8 cellular contexts compared by ENCODE assay signal in the genomic region with DNA sequence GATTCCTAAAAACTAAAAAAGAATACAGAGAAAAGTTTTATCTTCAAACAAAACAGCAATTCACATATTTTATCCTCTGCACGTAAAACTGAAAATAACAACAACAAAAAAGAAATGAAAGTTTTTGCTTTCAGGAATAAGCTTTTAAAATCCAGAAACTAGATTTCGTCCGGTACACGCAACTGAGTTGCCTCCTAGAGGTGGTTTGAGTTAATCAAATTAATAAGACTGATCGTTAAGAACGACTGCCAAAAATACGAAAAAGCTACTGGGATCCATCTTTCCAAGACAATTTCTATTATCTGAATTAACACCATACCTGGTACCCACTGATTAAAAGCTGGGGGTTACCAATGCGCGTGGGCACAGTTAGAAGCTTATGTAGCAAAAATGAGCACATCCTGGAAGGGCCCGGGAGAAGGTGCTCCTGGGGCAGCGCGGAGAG. TPM values are rescaled to one million over a fixed set of nuclear protein-coding genes. Genes with fewer than 3 reads are reported as not detected.
A peak's percentile ranks its signal among the peaks of the same experiment; 100 is the strongest.
DNase-seq lines count a peak whose midpoint lies in the region; ATAC-seq and TF ChIP-seq lines count a peak whose summit lies in the region.

No MANE protein-coding gene starts in this region.

- H2BK20ac ChIP-seq in H9 (ENCODE audit: low read depth, low read length, poor library complexity, severe bottlenecking), result no peak overlapping the region

- H4K8ac ChIP-seq in H9 (replicated peaks; ENCODE audit: insufficient read length, low read depth, low read length), result no peak overlapping the region

- peak overlapping the region; percentile 97 for H3K4me3 Mint-ChIP-seq in CD4-positive, alpha-beta T cell
- H3K4me3 Mint-ChIP-seq in H9, result peak overlapping the region; percentile 96 to 97
- H3K4me3 Mint-ChIP-seq in activated T-helper 1 cell treated with anti-CD3 and anti-CD28 coated beads, Interleukin-12 subunit alpha, Interleukin-12 subunit beta, Interleukin-2, Interleukin-4 antibody, amounts not matched to agents 30 ng/mL and 10 ng/mL and 1 ng/mL, durations not matched to agents 14 hours and 24 hours and 36 hours, result peak overlapping the region; percentile 95

- no peak for ATAC-seq in CD4-positive, alpha-beta T cell (ENCODE audit: poor library complexity)
- no peak for ATAC-seq in HG03139 (IDR thresholded peaks at IDR 0.05; ENCODE audit: unreplicated experiment)

- no peak overlapping the region for H2BK12ac ChIP-seq in H9 (ENCODE audit: insufficient read length, low read depth, low read length)

- peak overlapping the region; percentile 96 for H3K27ac Mint-ChIP-seq in CD4-positive, alpha-beta T cell
- peak overlapping the region in 2 of 3 experiments; percentile 92 to 96; a peak in 6 of 7 replicates for H3K27ac Mint-ChIP-seq in H9
- H3K27ac Mint-ChIP-seq in activated T-helper 1 cell treated with anti-CD3 and anti-CD28 coated beads, Interleukin-12 subunit alpha, Interleukin-12 subunit beta, Interleukin-2, Interleukin-4 antibody, amounts not matched to agents 30 ng/mL and 10 ng/mL and 1 ng/mL, durations not matched to agents 14 hours and 24 hours and 36 hours, result peak overlapping the region; percentile 93

- no peak overlapping the region for H3K4ac ChIP-seq in H9 (ENCODE audit: low read depth, low read length)

- H3K9ac ChIP-seq in H9 (ENCODE audit: extremely low read depth, insufficient read length, low read length), result peak overlapping the region; percentile 78

- H4K91ac ChIP-seq in H9 (ENCODE audit: insufficient read length, low read depth, low read length), result no peak overlapping the region

- no peaks in the 10 kb centered on the region for H3K9me3 ChIP-seq in CD4-positive, alpha-beta T cell (ENCODE audit: control insufficient read depth, low read length)
- no peaks in the 10 kb centered on the region for H3K9me3 ChIP-seq in H9 (ENCODE audit: control insufficient read depth, low read depth, low read length)
- no peaks in the 10 kb centered on the region for H3K9me3 ChIP-seq in iPS-18c (ENCODE audit: control insufficient read depth, insufficient read depth, low read length)

- H3K27me3 ChIP-seq in CD4-positive, alpha-beta T cell (ENCODE audit: control insufficient read depth, insufficient read depth, low read length), result no peaks in the 10 kb centered on the region
- H3K27me3 ChIP-seq in H9 (ENCODE audit: insufficient read depth, low read length), result no peaks in the 10 kb centered on the region

- no peak overlapping the region for H2AK5ac ChIP-seq in H9 (ENCODE audit: insufficient read length, low read length)

- no peak overlapping the region for H3K23ac ChIP-seq in H9 (ENCODE audit: insufficient read length, low read depth, low read length)

- H3K27ac ChIP-seq in CD4-positive, alpha-beta T cell (ENCODE audit: low read depth, low read length), result peak overlapping the region; percentile 65
- H3K27ac ChIP-seq in H9 (ENCODE audit: insufficient read length, low read depth, low read length) (no peak overlapping the region), substantia nigra (ENCODE audit: low read depth, low read length, poor library complexity, severe bottlenecking) (peak overlapping the region; percentile 88)

- H2BK15ac ChIP-seq in H9 (ENCODE audit: low read depth, low read length), result no peak overlapping the region

- H3K4me3 ChIP-seq in iPS-18c (ENCODE audit: insufficient read depth, low read depth, low read length), result peak overlapping the region; percentile 81

- H3K4me2 ChIP-seq in H9 (ENCODE audit: insufficient read depth, insufficient read length, low read length), result peak overlapping the region; percentile 87

- H3K18ac ChIP-seq in H9 (ENCODE audit: insufficient read length, low read depth, low read length), result no peak overlapping the region

- no CpG with 5 or more reads among the region's 12 CpGs for WGBS in H9 (ENCODE audit: extremely low coverage, insufficient read length, low lambda C conversion rate)

- intact Hi-C loops in CD4-positive, alpha-beta T cell (cut with DNase I, micrococcal nuclease), result loop anchor here (1.0 to 5.0 kb wide), 4 partner anchors 29 to 833 kb away; a partner anchor contains a TSS
- intact Hi-C loops in activated T-helper 1 cell treated with anti-CD3 and anti-CD28 coated beads, Interleukin-12 subunit alpha, Interleukin-12 subunit beta, Interleukin-2, Interleukin-4 antibody, amounts not matched to agents 30 ng/mL and 10 ng/mL and 1 ng/mL, durations not matched to agents 14 hours and 24 hours and 36 hours (cut with micrococcal nuclease), result loop anchor here (1.0 to 2.0 kb wide), 5 partner anchors 29 to 1371 kb away; a partner anchor contains a TSS

- H4K20me1 ChIP-seq in H9 (ENCODE audit: control insufficient read depth, insufficient read depth, insufficient read length), result peaks cover 4% of the 10 kb centered on the region

- H3K14ac ChIP-seq in H9 (ENCODE audit: insufficient read depth, low read length), result peak overlapping the region; percentile 81

- peaks cover 3% of the 10 kb centered on the region for H3K79me1 ChIP-seq in H9 (ENCODE audit: insufficient read depth, low read depth, low read length, poor library complexity, severe bottlenecking)

- H3T11ph ChIP-seq in H9 (ENCODE audit: low read length), result no peak overlapping the region

- H3K9me3 Mint-ChIP-seq in CD4-positive, alpha-beta T cell, result no peaks in the 10 kb centered on the region
- H3K9me3 Mint-ChIP-seq in H9, result no peaks in the 10 kb centered on the region; a peak in 1 of 5 replicates
- no peaks in the 10 kb centered on the region for H3K9me3 Mint-ChIP-seq in activated T-helper 1 cell treated with anti-CD3 and anti-CD28 coated beads, Interleukin-12 subunit alpha, Interleukin-12 subunit beta, Interleukin-2, Interleukin-4 antibody, amounts not matched to agents 30 ng/mL and 10 ng/mL and 1 ng/mL, durations not matched to agents 14 hours and 24 hours and 36 hours

- no peak overlapping the region for H4K5ac ChIP-seq in H9 (ENCODE audit: insufficient read length, low read depth, low read length)

- POLR2A ChIA-PET in CD4-positive, alpha-beta T cell (lab: Charles Lee), result interaction anchor here (0.8 to 3.1 kb wide), 11 partner anchors 8 to 882 kb away, joined by 3 to 100 read pairs (median 5); a partner anchor contains a TSS

- H3K36me3 Mint-ChIP-seq in CD4-positive, alpha-beta T cell (ENCODE audit: low read depth), result peaks cover 53% of the 10 kb centered on the region
- H3K36me3 Mint-ChIP-seq in H9 (ENCODE audit: insufficient read depth in 1 of 3, low read depth in 3 of 3), result peaks cover 20 to 46% (median 25%) of the 10 kb centered on the region in 3 experiments; a peak in 6 of 7 replicates
- H3K36me3 Mint-ChIP-seq in activated T-helper 1 cell treated with anti-CD3 and anti-CD28 coated beads, Interleukin-12 subunit alpha, Interleukin-12 subunit beta, Interleukin-2, Interleukin-4 antibody, amounts not matched to agents 30 ng/mL and 10 ng/mL and 1 ng/mL, durations not matched to agents 14 hours and 24 hours and 36 hours (ENCODE audit: low read depth), result peaks cover 40% of the 10 kb centered on the region

- DNase-seq in CD4-positive, alpha-beta T cell, result no peak
- DNase-seq in H9 (no peak), substantia nigra (lab: John Stamatoyannopoulos, UW) (no peak), putamen (ENCODE audit: low spot score) (no peak)
- no peak for DNase-seq in activated T-helper 1 cell treated with anti-CD3 and anti-CD28 coated beads, Interleukin-12 subunit alpha, Interleukin-12 subunit beta, Interleukin-2, Interleukin-4 antibody, amounts not matched to agents 30 ng/mL and 10 ng/mL and 1 ng/mL, durations not matched to agents 14 hours and 24 hours and 36 hours (ENCODE audit: low spot score)
- no peak for DNase-seq in central memory CD4-positive, alpha-beta T cell

- no peak overlapping the region for H2AFZ ChIP-seq in H9 (ENCODE audit: low read length)

- peaks cover 38% of the 10 kb centered on the region for H3K4me1 Mint-ChIP-seq in CD4-positive, alpha-beta T cell (ENCODE audit: low read depth)
- peaks cover 19 to 25% of the 10 kb centered on the region in 2 experiments for H3K4me1 Mint-ChIP-seq in H9
- peaks cover 36% of the 10 kb centered on the region for H3K4me1 Mint-ChIP-seq in activated T-helper 1 cell treated with anti-CD3 and anti-CD28 coated beads, Interleukin-12 subunit alpha, Interleukin-12 subunit beta, Interleukin-2, Interleukin-4 antibody, amounts not matched to agents 30 ng/mL and 10 ng/mL and 1 ng/mL, durations not matched to agents 14 hours and 24 hours and 36 hours (ENCODE audit: low read depth)

- no peak overlapping the region for H2BK5ac ChIP-seq in H9 (ENCODE audit: insufficient read length, low read length)

- H3K27me3 Mint-ChIP-seq in CD4-positive, alpha-beta T cell, result no peaks in the 10 kb centered on the region
- H3K27me3 Mint-ChIP-seq in H9 (ENCODE audit: low read depth), result no peaks in the 10 kb centered on the region; the same call in 1 of the 2 replicates
- no peaks in the 10 kb centered on the region for H3K27me3 Mint-ChIP-seq in activated T-helper 1 cell treated with anti-CD3 and anti-CD28 coated beads, Interleukin-12 subunit alpha, Interleukin-12 subunit beta, Interleukin-2, Interleukin-4 antibody, amounts not matched to agents 30 ng/mL and 10 ng/mL and 1 ng/mL, durations not matched to agents 14 hours and 24 hours and 36 hours (ENCODE audit: insufficient read depth)

- H2BK120ac ChIP-seq in H9 (ENCODE audit: low read depth, low read length, poor library complexity, severe bottlenecking), result no peak overlapping the region

- no peak for TF ChIP-seq CTCF in CD4-positive, alpha-beta T cell (IDR thresholded peaks at IDR 0.05)
- TF ChIP-seq CTCF in H9 (conservative IDR thresholded peaks at IDR 0.05), result peak; percentile 23; the same call in 2 of the 3 replicates

- CTCF ChIA-PET in CD4-positive, alpha-beta T cell (lab: Charles Lee), result interaction anchor here (0.7 to 1.9 kb wide), 6 partner anchors 9 to 1371 kb away, joined by 3 to 9 read pairs (median 4); a partner anchor contains a TSS

- H3K56ac ChIP-seq in H9 (ENCODE audit: insufficient read length, low read depth, low read length), result no peak overlapping the region

- H3K23me2 ChIP-seq in H9 (ENCODE audit: insufficient read length, low read depth, low read length, poor library complexity, severe bottlenecking), result peaks cover 8% of the 10 kb centered on the region

- H3K4me1 ChIP-seq in H9 (ENCODE audit: insufficient read depth, low read length), result peaks cover 5% of the 10 kb centered on the region; the same call in 1 of the 2 replicates

- peaks cover 7% of the 10 kb centered on the region; the same call in 1 of the 2 replicates for H3K79me2 ChIP-seq in H9 (ENCODE audit: insufficient read depth, low read length)

RNA-seq across cellular contexts. Expression of a gene that starts 0.7 kb away (rescaled TPM):
- 10 to 100 TPM; 56.9 to 57.1 TPM for total RNA-seq in CD4-positive, alpha-beta T cell
- total RNA-seq in H9 (2021), result 78.5 and 82.1 TPM in 2 replicates
- 142 and 144 TPM in 2 replicates for total RNA-seq in activated T-helper 1 cell treated with anti-CD3 and anti-CD28 coated beads, Interleukin-12 subunit alpha, Interleukin-12 subunit beta, Interleukin-2, Interleukin-4 antibody, amounts not matched to agents 30 ng/mL and 10 ng/mL and 1 ng/mL, durations not matched to agents 14 hours and 24 hours and 36 hours

RNA-seq across cellular contexts. Expression of a gene that starts 29.6 kb away (rescaled TPM):
- total RNA-seq in CD4-positive, alpha-beta T cell, result 10 to 100 TPM; 12.6 to 14.1 TPM
- 22.6 and 24.3 TPM in 2 replicates for total RNA-seq in H9 (2021)
- 27.8 and 29.6 TPM in 2 replicates for total RNA-seq in activated T-helper 1 cell treated with anti-CD3 and anti-CD28 coated beads, Interleukin-12 subunit alpha, Interleukin-12 subunit beta, Interleukin-2, Interleukin-4 antibody, amounts not matched to agents 30 ng/mL and 10 ng/mL and 1 ng/mL, durations not matched to agents 14 hours and 24 hours and 36 hours

RNA-seq across cellular contexts. Expression of a gene that starts 30.7 kb away (rescaled TPM):
- 100 to 1,000 TPM in 1 of 2 experiments, 10 to 100 TPM in 1; 98.8 to 108 TPM for total RNA-seq in CD4-positive, alpha-beta T cell
- 245 and 252 TPM in 2 replicates for total RNA-seq in H9 (2021)
- 264 and 265 TPM in 2 replicates for total RNA-seq in activated T-helper 1 cell treated with anti-CD3 and anti-CD28 coated beads, Interleukin-12 subunit alpha, Interleukin-12 subunit beta, Interleukin-2, Interleukin-4 antibody, amounts not matched to agents 30 ng/mL and 10 ng/mL and 1 ng/mL, durations not matched to agents 14 hours and 24 hours and 36 hours
